8 cellular contexts compared by ENCODE assay signal in genomic region chr7:87564290-87564963, GRCh38. TPM values are rescaled to one million over a fixed set of nuclear protein-coding genes. Genes with fewer than 3 reads are reported as not detected.
DNase-seq lines count a peak whose midpoint lies in the region; ATAC-seq and TF ChIP-seq lines count a peak whose summit lies in the region.

No MANE protein-coding gene starts in this region.

- TF ChIP-seq EP300 in stomach (IDR thresholded peaks at IDR 0.05) = no peak

- H3K36me3 Mint-ChIP-seq in activated CD4-positive, alpha-beta T cell treated with anti-CD3 and anti-CD28 coated beads, Interleukin-2, amount 10 ng/mL, durations not matched to agents 24 days and 14 days (ENCODE audit: low read depth) = no peaks in the 10 kb centered on the region

- H3K4me3 Mint-ChIP-seq in activated CD4-positive, alpha-beta T cell treated with anti-CD3 and anti-CD28 coated beads, Interleukin-2, amount 10 ng/mL, durations not matched to agents 24 days and 14 days = no peak overlapping the region

- H3K36me3 ChIP-seq in iPS DF 6.9 (ENCODE audit: control insufficient read depth, insufficient read depth, low read length) = no peaks in the 10 kb centered on the region
- H3K36me3 ChIP-seq in stomach = no peaks in the 10 kb centered on the region

- TF ChIP-seq CTCF in stomach (IDR thresholded peaks at IDR 0.05) = peak in 3 of 7 experiments; percentile 12 to 24 (median 13)

- no CpG with 5 or more reads among the region's 3 CpGs for WGBS in iPS DF 6.9 (ENCODE audit: insufficient coverage, insufficient read length)
- WGBS in stomach, 5 donors = 9 to 16% (median 13%) methylated on average over 3 of the region's 3 CpGs

- H3K4me1 ChIP-seq in iPS DF 6.9 (ENCODE audit: control insufficient read depth, insufficient read depth, low read length) (peaks cover 4% of the 10 kb centered on the region; the same call in 1 of the 2 replicates), stomach (no peaks in the 10 kb centered on the region)

- no peak overlapping the region for H3K27ac ChIP-seq in iPS DF 6.9 (ENCODE audit: low read length)
- no peak overlapping the region for H3K27ac ChIP-seq in stomach

- H3K27me3 Mint-ChIP-seq in activated CD4-positive, alpha-beta T cell treated with anti-CD3 and anti-CD28 coated beads, Interleukin-2, amount 10 ng/mL, durations not matched to agents 24 days and 14 days = no peaks in the 10 kb centered on the region

- TF ChIP-seq POLR2A in stomach (IDR thresholded peaks at IDR 0.05) = no peak

- H3K27me3 ChIP-seq in iPS DF 6.9 (ENCODE audit: control insufficient read depth, insufficient read depth, low read length) (no peaks in the 10 kb centered on the region), stomach (no peaks in the 10 kb centered on the region)

- no peaks in the 10 kb centered on the region for H3K9me3 ChIP-seq in iPS DF 6.9 (ENCODE audit: control insufficient read depth, insufficient read depth, low read length)
- H3K9me3 ChIP-seq in stomach = no peaks in the 10 kb centered on the region

- H3K4me1 Mint-ChIP-seq in activated CD4-positive, alpha-beta T cell treated with anti-CD3 and anti-CD28 coated beads, Interleukin-2, amount 10 ng/mL, durations not matched to agents 24 days and 14 days = peaks cover 1% of the 10 kb centered on the region

- ATAC-seq in GM21447 (IDR thresholded peaks at IDR 0.05; ENCODE audit: unreplicated experiment) = peak; percentile 94
- peak; percentile 89 for ATAC-seq in HG03571 (IDR thresholded peaks at IDR 0.05; ENCODE audit: unreplicated experiment)

- H3K4me3 ChIP-seq in iPS DF 6.9 (ENCODE audit: low read length) (no peak overlapping the region), stomach (no peak overlapping the region)

- peak; percentile 41 for DNase-seq in NCI-H82 (lab: John Stamatoyannopoulos, UW)
- no peak for DNase-seq in NCI-H82 treated with DMSO at 0.1 percent for 48 hours (lab: John Stamatoyannopoulos, UW; ENCODE audit: unreplicated experiment)
- peak; percentile 63 for DNase-seq in activated CD4-positive, alpha-beta T cell treated with anti-CD3 and anti-CD28 coated beads, Interleukin-2, amount 10 ng/mL, durations not matched to agents 24 days and 14 days
- peak; percentile 35 for DNase-seq in iPS DF 6.9 (ENCODE audit: low read depth, low spot score)
- peak; percentile 26 for DNase-seq in stomach
- no peak for DNase-seq in NCI-H2227 treated with DMSO at 0.1 percent for 48 hours (lab: John Stamatoyannopoulos, UW)

- H3K27ac Mint-ChIP-seq in activated CD4-positive, alpha-beta T cell treated with anti-CD3 and anti-CD28 coated beads, Interleukin-2, amount 10 ng/mL, durations not matched to agents 24 days and 14 days = no peak overlapping the region

- no peaks in the 10 kb centered on the region for H3K9me3 Mint-ChIP-seq in activated CD4-positive, alpha-beta T cell treated with anti-CD3 and anti-CD28 coated beads, Interleukin-2, amount 10 ng/mL, durations not matched to agents 24 days and 14 days

- intact Hi-C loops in activated CD4-positive, alpha-beta T cell treated with anti-CD3 and anti-CD28 coated beads, Interleukin-2, amount 10 ng/mL, durations not matched to agents 24 days and 14 days (cut with micrococcal nuclease) = no loop called here
- intact Hi-C loops in stomach (cut with DNase I; ENCODE audit: low total_unique reads) = no loop called here

RNA-seq across cellular contexts. Expression of gene ABCB1, which starts 36.3 kb away (rescaled TPM):
- total RNA-seq in activated CD4-positive, alpha-beta T cell treated with anti-CD3 and anti-CD28 coated beads, Interleukin-2, amount 10 ng/mL, durations not matched to agents 24 days and 14 days = 1.4 and 2.2 TPM in 2 replicates
- total RNA-seq in stomach = 10 to 100 TPM in 1 of 5 donors, 1 to 10 TPM in 1, under 1 TPM in 2, not detected in 1; 0.45 to 10.6 (median 2.9) TPM
- polyA plus RNA-seq in stomach = 1 to 10 TPM in 2 of 3 donors, under 1 TPM in 1; 0.50 to 2.1 (median 1.7) TPM

Comparison
In these comparisons a context has a peak if more than half of its experiments do, and no peak if none do; other contexts are left out.
1. DNase-seq: peak in NCI-H82 (single experiment), activated CD4-positive, alpha-beta T cell treated with anti-CD3 and anti-CD28 coated beads, Interleukin-2, amount 10 ng/mL, durations not matched to agents 24 days and 14 days (single experiment), iPS DF 6.9 (single experiment) and stomach (single experiment); none in NCI-H82 treated with DMSO at 0.1 percent for 48 hours (single experiment) and NCI-H2227 treated with DMSO at 0.1 percent for 48 hours (single experiment).